Comparison of ENCODE assay signal across 2 cellular contexts in genomic region chr5:180212363-180213255, GRCh38.
TF ChIP-seq lines count a peak whose summit lies in the region.

No MANE protein-coding gene starts in this region.

TF ChIP-seq in IMR-90, 13 proteins besides CTCF, POLR2A, EP300 and RAD21:
- no peak for TF ChIP-seq MAFK (IDR thresholded peaks at IDR 0.05; ENCODE audit: low read depth, low read length)
- no peak for TF ChIP-seq MAZ (IDR thresholded peaks at IDR 0.05; ENCODE audit: borderline replicate concordance, low read depth, low read length)
- TF ChIP-seq USF2 (IDR thresholded peaks at IDR 0.05; ENCODE audit: low read depth, low read length): 0 out of 2 replicates have a peak, but pooled peaks have one; percentile 8

TF ChIP-seq in K562, 482 proteins besides CTCF, POLR2A, EP300 and RAD21:
- TF ChIP-seq USF2 (CRISPR knock-in tag; IDR thresholded peaks at IDR 0.05) (0 out of 2 replicates have a peak, but pooled peaks have one; percentile 30), PTTG1 (tag; IDR thresholded peaks at IDR 0.05; ENCODE audit: low read depth) (no peak), CEBPZ (IDR thresholded peaks at IDR 0.05; ENCODE audit: borderline replicate concordance, low read depth, low read length) (no peak), HBP1 (CRISPR knock-in tag; IDR thresholded peaks at IDR 0.05) (no peak)
